Comparison of ENCODE assay signal across 8 cellular contexts in the genomic region with DNA sequence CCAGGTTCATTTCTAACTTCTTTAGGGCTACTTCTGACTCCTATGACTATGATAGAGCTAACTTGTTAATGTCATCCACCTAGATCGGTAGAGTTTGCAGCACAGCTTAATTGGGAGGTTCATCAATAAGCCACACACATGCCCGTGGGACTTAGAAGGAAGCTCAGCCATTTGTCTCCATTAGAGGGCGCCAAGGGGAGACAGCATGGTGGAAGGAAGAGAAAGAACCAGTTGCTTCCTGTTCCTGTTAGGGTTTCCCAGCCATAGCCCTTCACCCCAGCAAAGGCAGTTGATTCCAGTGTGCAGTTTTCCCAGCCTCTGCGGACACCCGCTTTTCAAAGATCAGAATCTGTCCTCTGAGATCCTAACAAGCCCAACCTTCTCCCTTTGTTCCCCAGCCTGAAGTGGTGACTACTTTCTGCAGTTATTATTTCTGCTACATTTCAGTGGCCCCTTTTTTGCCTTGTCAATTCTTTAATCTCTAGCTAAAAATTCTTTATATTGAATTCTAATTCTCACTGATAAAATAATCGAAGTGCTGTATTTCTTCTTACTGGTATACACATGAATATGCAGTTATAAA. TPM values are rescaled to one million over a fixed set of nuclear protein-coding genes. Genes with fewer than 3 reads are reported as not detected.
DNase-seq lines count a peak whose midpoint lies in the region; ATAC-seq and TF ChIP-seq lines count a peak whose summit lies in the region.

No MANE protein-coding gene starts in this region.

- no peak for ATAC-seq in HG02840 (IDR thresholded peaks at IDR 0.05; ENCODE audit: low FRiP score, unreplicated experiment)

- peak; percentile 28 for DNase-seq in GM04503 (ENCODE audit: low read depth)
- peak; percentile 70 for DNase-seq in HFFc6
- peak; percentile 78 for DNase-seq in NCI-H1694 (lab: John Stamatoyannopoulos, UW)
- peak in 4 of 5 experiments; percentile 13 to 77 (median 22) for DNase-seq in T-helper 2 cell
- peak; percentile 54 for DNase-seq in astrocyte of the cerebellum (ENCODE audit: low read depth)
- DNase-seq in iPS DF 19.7 (ENCODE audit: low read depth, low spot score) = peak; percentile 67
- DNase-seq in stimulated activated CD4-positive, alpha-beta T cell treated with anti-CD3 and anti-CD28 coated beads, Interleukin-1b, Interleukin-23, amount 100 ng/mL, for 4 hours (ENCODE audit: low read depth in 2 of 2) = peak; percentile 10 to 22

- H3K4me1 Mint-ChIP-seq in HFFc6 (ENCODE audit: low read depth) = peaks cover 7% of the 10 kb centered on the region; the same call in 1 of the 2 replicates

- no peaks in the 10 kb centered on the region for H3K9me3 Mint-ChIP-seq in HFFc6

- H3K4me3 Mint-ChIP-seq in HFFc6 = no peak overlapping the region

- no peaks in the 10 kb centered on the region for H3K36me3 Mint-ChIP-seq in HFFc6 (ENCODE audit: low read depth)

- H3K4me3 ChIP-seq in astrocyte of the cerebellum (ENCODE audit: low read depth, low read length) = no peak overlapping the region

- H3K27me3 Mint-ChIP-seq in HFFc6 (ENCODE audit: insufficient read depth) = no peaks in the 10 kb centered on the region; the same call in 1 of the 2 replicates

- H3K27ac Mint-ChIP-seq in HFFc6 = no peak overlapping the region

- TF ChIP-seq CTCF in HFFc6 (IDR thresholded peaks at IDR 0.05) = peak; percentile 83
- peak; percentile 76 for TF ChIP-seq CTCF in astrocyte of the cerebellum (IDR thresholded peaks at IDR 0.05; ENCODE audit: low read depth, low read length, missing control alignments)

- in situ Hi-C loops in astrocyte of the cerebellum (cut with HindIII; ENCODE audit: low sequenced_read_pairs) = loop anchor here (25.0 kb wide), 1 partner anchor 302 kb away; no protein-coding TSS in a partner anchor

RNA-seq across cellular contexts. Expression of gene MAIP1, which starts 30.3 kb away (rescaled TPM):
- 10 to 100 TPM; 18.7 to 23.3 (median 20.4) TPM for total RNA-seq in HFFc6 (2021; fragmentation: NEBNext Ultra II Directional; extraction: Animal tissue kit (Norgen Biotek cat#: 25700))

RNA-seq across cellular contexts. Expression of gene TYW5, which starts 30.4 kb away (rescaled TPM):
- total RNA-seq in HFFc6 (2021; fragmentation: NEBNext Ultra II Directional; extraction: Animal tissue kit (Norgen Biotek cat#: 25700)) = 1 to 10 TPM; 4.0 to 5.8 (median 5.2) TPM

Comparison
In these comparisons a context has a peak if more than half of its experiments do, and no peak if none do; other contexts are left out.
1. DNase-seq: peak in every context shown above with its lines; median percentile 78 in NCI-H1694; 70 in HFFc6; 67 in iPS DF 19.7; 54 in astrocyte of the cerebellum; 28 in GM04503; 22 in T-helper 2 cell; 16 in stimulated activated CD4-positive, alpha-beta T cell treated with anti-CD3 and anti-CD28 coated beads, Interleukin-1b, Interleukin-23, amount 100 ng/mL, for 4 hours.